Comparison of ENCODE assay signal across 16 cellular contexts in genomic region chr18:58819051-58819450, GRCh38. TPM values are rescaled to one million over a fixed set of nuclear protein-coding genes. Genes with fewer than 3 reads are reported as not detected.
DNase-seq lines count a peak whose midpoint lies in the region; ATAC-seq and TF ChIP-seq lines count a peak whose summit lies in the region.
"Had no signal": no experiment of that assay in that cellular context is flagged by ENCODE, and none has a peak within 500 bp of the region (broad histone marks: within the 10 kb centered on the region; RNA-seq: fewer than 3 reads in every experiment).

No MANE protein-coding gene starts in this region.

- H2AFZ ChIP-seq in PC-3 (ENCODE audit: low read length): 0 out of 2 replicates have a peak overlapping the region, but pooled peaks have one; percentile 22

- no TSS peak for BruUV-seq in PC-3 (replicated peaks; lab: Mats Ljungman, UMichigan)

- peaks cover 14% of the 10 kb centered on the region for H3K4me1 ChIP-seq in CD4-positive, alpha-beta memory T cell (ENCODE audit: insufficient read depth, low read length)
- H3K4me1 ChIP-seq in PC-3 (ENCODE audit: insufficient read depth, low read length): no peaks in the 10 kb centered on the region; the same call in 1 of the 2 replicates
- H3K4me1 ChIP-seq: BE2C, left lung had no signal

- H3K9me3 ChIP-seq in CD4-positive, alpha-beta memory T cell (ENCODE audit: control insufficient read depth in 1 of 2, low read length in 2 of 2): no peaks in the 10 kb centered on the region
- no peaks in the 10 kb centered on the region for H3K9me3 ChIP-seq in PC-3 (ENCODE audit: low read length)
- H3K9me3 ChIP-seq: BE2C, left lung had no signal

- no peak for TF ChIP-seq CTCF in GM12865 (IDR thresholded peaks at IDR 0.05; ENCODE audit: insufficient read depth, low read depth, low read length, missing control alignments)
- TF ChIP-seq CTCF in PC-3 (conservative IDR thresholded peaks at IDR 0.05; ENCODE audit: low read depth, low read length): no peak

- H3K27me3 ChIP-seq in CD4-positive, alpha-beta memory T cell (ENCODE audit: insufficient read depth, low read length): peaks cover 10% of the 10 kb centered on the region
- H3K27me3 ChIP-seq in PC-3 (ENCODE audit: low read length): no peaks in the 10 kb centered on the region
- H3K27me3 ChIP-seq: BE2C, left lung had no signal

- POLR2A ChIA-PET in CD4-positive, alpha-beta memory T cell (lab: Charles Lee; ENCODE audit: partially characterized antibody): no interaction called here
- POLR2A ChIA-PET in PC-3 (lab: Charles Lee; ENCODE audit: unreplicated experiment): no interaction called here

- no peaks in the 10 kb centered on the region for H3K36me3 Mint-ChIP-seq in CD4-positive, alpha-beta memory T cell

- intact Hi-C loops in CD4-positive, alpha-beta memory T cell (cut with micrococcal nuclease): no loop called here
- intact Hi-C loops in PC-3 (cut with micrococcal nuclease): no loop called here

- no peak overlapping the region for H3K27ac ChIP-seq in CD4-positive, alpha-beta memory T cell (ENCODE audit: low read depth, low read length)
- H3K27ac ChIP-seq in PC-3 (ENCODE audit: low read length): no peak overlapping the region
- H3K27ac ChIP-seq: left lung, spleen had no signal

- no peaks in the 10 kb centered on the region for H3K79me2 ChIP-seq in PC-3 (ENCODE audit: low read length)

- H3K9ac ChIP-seq in PC-3 (ENCODE audit: low read length): no peak overlapping the region

- no peak for ATAC-seq in PC-3
- ATAC-seq in GM21360 (IDR thresholded peaks at IDR 0.05; ENCODE audit: unreplicated experiment): no peak
- ATAC-seq: left lung had no signal

- no peak overlapping the region for H3K4me3 ChIP-seq in CD4-positive, alpha-beta memory T cell (ENCODE audit: low read length in 2 of 2)
- H3K4me3 ChIP-seq in GM12865 (ENCODE audit: low read depth, low read length) (no peak overlapping the region), PC-3 (ENCODE audit: low read length) (no peak overlapping the region)
- H3K4me3 ChIP-seq: left lung, spleen had no signal

- peaks cover 0 to 3% (median 0%) of the 10 kb centered on the region in 8 donors for H3K9me3 Mint-ChIP-seq in CD4-positive, alpha-beta memory T cell
- H3K9me3 Mint-ChIP-seq: HFFc6 had no signal

- peak overlapping the region in 3 of 7 donors; percentile 49 to 69 (median 63) for H3K27ac Mint-ChIP-seq in CD4-positive, alpha-beta memory T cell
- H3K27ac Mint-ChIP-seq: HFFc6, progenitor cell of endocrine pancreas had no signal

- no peaks in the 10 kb centered on the region for H3K36me3 ChIP-seq in CD4-positive, alpha-beta memory T cell (ENCODE audit: insufficient read depth, low read length)
- no peaks in the 10 kb centered on the region for H3K36me3 ChIP-seq in PC-3 (ENCODE audit: low read depth, low read length)
- H3K36me3 ChIP-seq: BE2C, left lung, spleen had no signal

- CTCF ChIA-PET in CD4-positive, alpha-beta memory T cell (lab: Charles Lee; ENCODE audit: partially characterized antibody): no interaction called here
- CTCF ChIA-PET in PC-3 (lab: Charles Lee): no interaction called here

- no peak for TF ChIP-seq POLR2A in erythroblast (IDR thresholded peaks at IDR 0.05; ENCODE audit: low read length)

- H3K9me2 ChIP-seq in PC-3 (replicated peaks; ENCODE audit: low read length): no peaks in the 10 kb centered on the region

- peak; percentile 53 to 77 (median 74) for DNase-seq in CD4-positive, alpha-beta memory T cell
- DNase-seq in GM12865 (ENCODE audit: low read depth): peak; percentile 64
- no peak for DNase-seq in PC-3
- peak; percentile 75 for DNase-seq in central memory CD4-positive, alpha-beta T cell
- DNase-seq in erythroblast (lab: John Stamatoyannopoulos, UW): no peak
- no peak for DNase-seq in CD1c-positive myeloid dendritic cell (ENCODE audit: extremely low spot score)
- DNase-seq in NCI-H2029 (lab: John Stamatoyannopoulos, UW): no peak
- DNase-seq: BE2C; effector CD4-positive, alpha-beta T cell; HFFc6; left lung; NCI-H1694 treated with DMSO at 0.1 percent for 48 hours; NCI-H446; spleen had no signal

- H3K4me3 Mint-ChIP-seq in CD4-positive, alpha-beta memory T cell: peak overlapping the region in 6 of 8 donors; percentile 4 to 83 (median 21)
- H3K4me3 Mint-ChIP-seq: HFFc6 had no signal

- H3K27me3 Mint-ChIP-seq in CD4-positive, alpha-beta memory T cell: peaks cover 33 to 44% of the 10 kb centered on the region in 2 donors

- H4K20me1 ChIP-seq in PC-3 (ENCODE audit: low read length): no peaks in the 10 kb centered on the region

- H3K4me2 ChIP-seq in PC-3 (ENCODE audit: low read length): no peak overlapping the region

- H3K4me1 Mint-ChIP-seq in CD4-positive, alpha-beta memory T cell: peaks cover 11 to 19% (median 13%) of the 10 kb centered on the region in 4 donors

- no peaks in the 10 kb centered on the region for H3F3A ChIP-seq in PC-3 (ENCODE audit: low read length, unreplicated experiment)

RNA-seq across cellular contexts. Expression of gene ZNF532, which starts 45.6 kb away (rescaled TPM):
- 1 to 10 TPM; 7.8 to 9.2 TPM for total RNA-seq in CD4-positive, alpha-beta memory T cell
- polyA plus RNA-seq in CD4-positive, alpha-beta memory T cell: 1 to 10 TPM in 1 of 2 donors, not detected in 1; 1.1 TPM
- 47.3 and 62.6 TPM in 2 replicates for total RNA-seq in PC-3 (2014; rRNA removed)

Comparison
In these comparisons a context has a peak if more than half of its experiments do, and no peak if none do; other contexts are left out.
1. DNase-seq: peak in CD4-positive, alpha-beta memory T cell (5 of 5), GM12865 (single experiment) and central memory CD4-positive, alpha-beta T cell (single experiment); none in PC-3 (single experiment), erythroblast (0 of 2), CD1c-positive myeloid dendritic cell (single experiment) and NCI-H2029 (single experiment).